In genomic region chr14:25803419-25804018, GRCh38 we compare ENCODE assay signal across 8 cellular contexts.
"Had no signal": no experiment of that assay in that cellular context is flagged by ENCODE, and none has a peak within 500 bp of the region (broad histone marks: within the 10 kb centered on the region; RNA-seq: fewer than 3 reads in every experiment).

No MANE protein-coding gene starts in this region.

- H3K4me3 ChIP-seq: GM23248, GM23338, HAP-1 had no signal

- H3K36me3 ChIP-seq: HAP-1 had no signal

- H3K9me3 Mint-ChIP-seq: GM23338, H9 had no signal

- DNase-seq: GM23248, GOT3, H9, HCEC 1CT, HFFc6 had no signal

- ATAC-seq: GM23338, HCT116 had no signal

- H3K27ac Mint-ChIP-seq: GM23338, H9, HFFc6 had no signal

- H3K4me1 Mint-ChIP-seq: GM23338, H9 had no signal

- H3K4me3 Mint-ChIP-seq: GM23338, H9, HFFc6 had no signal
